In the genomic region with DNA sequence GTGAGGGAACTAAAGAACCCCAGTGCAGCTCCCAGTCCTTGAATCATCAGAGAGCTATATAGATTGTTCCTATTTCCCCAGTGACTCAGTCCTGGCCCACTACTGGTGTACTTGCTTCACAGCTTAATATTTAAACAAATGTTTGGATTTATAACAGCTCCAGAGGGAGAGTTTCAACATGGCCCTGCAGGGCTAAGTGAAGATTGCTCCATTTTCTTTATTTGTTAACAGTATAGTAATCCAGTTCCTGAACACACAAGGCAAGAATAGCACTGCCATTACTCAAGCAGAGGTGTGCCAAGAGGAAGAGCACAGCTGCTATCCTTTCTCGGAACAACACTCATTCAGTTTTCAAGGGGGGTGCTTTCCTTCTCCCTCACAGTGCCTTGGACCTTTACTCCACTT, we compare ENCODE assay signal across 10 cellular contexts. TPM values are rescaled to one million over a fixed set of nuclear protein-coding genes. Genes with fewer than 3 reads are reported as not detected.
DNase-seq lines count a peak whose midpoint lies in the region; ATAC-seq, FAIRE-seq and TF ChIP-seq lines count a peak whose summit lies in the region.
"Had no signal": no experiment of that assay in that cellular context is flagged by ENCODE, and none has a peak within 500 bp of the region (broad histone marks: within the 10 kb centered on the region; RNA-seq: fewer than 3 reads in every experiment).

No MANE protein-coding gene starts in this region.

- no peak overlapping the region for H3K4me3 Mint-ChIP-seq in activated CD8-positive, alpha-beta T cell treated with anti-CD3 and anti-CD28 coated beads for 36 hours
- H3K4me3 Mint-ChIP-seq in activated CD8-positive, alpha-beta T cell treated with anti-CD3 and anti-CD28 coated beads, Interleukin-2, amount 10 ng/mL, durations not matched to agents 7 days and 5 days = no peak overlapping the region
- H3K4me3 Mint-ChIP-seq: memory B cell had no signal

- peaks cover 90% of the 10 kb centered on the region for H3K4me1 Mint-ChIP-seq in activated CD8-positive, alpha-beta T cell treated with anti-CD3 and anti-CD28 coated beads for 36 hours (ENCODE audit: low read depth)
- peaks cover 73% of the 10 kb centered on the region for H3K4me1 Mint-ChIP-seq in activated CD8-positive, alpha-beta T cell treated with anti-CD3 and anti-CD28 coated beads, Interleukin-2, amount 10 ng/mL, durations not matched to agents 7 days and 5 days (ENCODE audit: low read depth)

- peak; percentile 5 for ATAC-seq in activated CD8-positive, alpha-beta T cell treated with anti-CD3 and anti-CD28 coated beads for 36 hours
- ATAC-seq in activated CD8-positive, alpha-beta T cell treated with anti-CD3 and anti-CD28 coated beads, Interleukin-2, amount 10 ng/mL, durations not matched to agents 7 days and 5 days = no peak
- ATAC-seq in upper lobe of left lung (ENCODE audit: low FRiP score in 2 of 2) = peak; percentile 69 to 74

- H3K4me1 ChIP-seq in adipocyte (ENCODE audit: control insufficient read depth, insufficient read depth, low read length) (peaks cover 83% of the 10 kb centered on the region), kidney (ENCODE audit: control insufficient read depth in 1 of 2, insufficient read depth in 1 of 2, low read depth in 1 of 2, low read length in 2 of 2) (peaks cover 20 to 26% of the 10 kb centered on the region in 2 donors), upper lobe of left lung (peaks cover 84 to 95% (median 87%) of the 10 kb centered on the region in 4 donors)

- H3K4me3 ChIP-seq in adipocyte (ENCODE audit: low read length) = peak overlapping the region; percentile 71
- no peak overlapping the region for H3K4me3 ChIP-seq in kidney (ENCODE audit: low read length in 2 of 2)
- no peak overlapping the region for H3K4me3 ChIP-seq in upper lobe of left lung

- CTCF ChIA-PET in activated CD8-positive, alpha-beta T cell treated with anti-CD3 and anti-CD28 coated beads for 36 hours (lab: Charles Lee) = interaction anchor here (0.7 to 2.7 kb wide), 2 partner anchors 64 to 65 kb away, joined by 3 to 7 read pairs; no protein-coding TSS in a partner anchor
- CTCF ChIA-PET in activated CD8-positive, alpha-beta T cell treated with anti-CD3 and anti-CD28 coated beads, Interleukin-2, amount 10 ng/mL, durations not matched to agents 7 days and 5 days (lab: Charles Lee) = interaction anchor here (2.4 kb wide), 1 partner anchor 64 kb away, joined by 10 read pairs; no protein-coding TSS in a partner anchor

- TF ChIP-seq POLR2A in upper lobe of left lung (IDR thresholded peaks at IDR 0.05) = no peak

- H3K36me3 Mint-ChIP-seq in activated CD8-positive, alpha-beta T cell treated with anti-CD3 and anti-CD28 coated beads for 36 hours (ENCODE audit: low read depth) = peaks cover 46% of the 10 kb centered on the region
- H3K36me3 Mint-ChIP-seq in activated CD8-positive, alpha-beta T cell treated with anti-CD3 and anti-CD28 coated beads, Interleukin-2, amount 10 ng/mL, durations not matched to agents 7 days and 5 days (ENCODE audit: low read depth) = peaks cover 61% of the 10 kb centered on the region

- peak; percentile 41 to 93 (median 82) for TF ChIP-seq EP300 in upper lobe of left lung (IDR thresholded peaks at IDR 0.05)

- no peaks in the 10 kb centered on the region for H3K9me3 Mint-ChIP-seq in activated CD8-positive, alpha-beta T cell treated with anti-CD3 and anti-CD28 coated beads for 36 hours
- no peaks in the 10 kb centered on the region for H3K9me3 Mint-ChIP-seq in activated CD8-positive, alpha-beta T cell treated with anti-CD3 and anti-CD28 coated beads, Interleukin-2, amount 10 ng/mL, durations not matched to agents 7 days and 5 days (ENCODE audit: insufficient read depth)
- H3K9me3 Mint-ChIP-seq: memory B cell had no signal

- POLR2A ChIA-PET in activated CD8-positive, alpha-beta T cell treated with anti-CD3 and anti-CD28 coated beads for 36 hours (lab: Charles Lee) = interaction anchor here (3.7 kb wide), 1 partner anchor 54 kb away, joined by 19 read pairs; a partner anchor contains a TSS
- POLR2A ChIA-PET in activated CD8-positive, alpha-beta T cell treated with anti-CD3 and anti-CD28 coated beads, Interleukin-2, amount 10 ng/mL, durations not matched to agents 7 days and 5 days (lab: Charles Lee) = interaction anchor here (2.8 kb wide), 1 partner anchor 54 kb away, joined by 11 read pairs; a partner anchor contains a TSS

- no peak for FAIRE-seq in kidney (lab: Jason Lieb, UNC)

- DNase-seq in activated CD8-positive, alpha-beta T cell treated with anti-CD3 and anti-CD28 coated beads for 36 hours = no peak
- no peak for DNase-seq in activated CD8-positive, alpha-beta T cell treated with anti-CD3 and anti-CD28 coated beads, Interleukin-2, amount 10 ng/mL, durations not matched to agents 7 days and 5 days
- peak; percentile 89 for DNase-seq in adipocyte (ENCODE audit: low read depth)
- DNase-seq in kidney = no peak
- peak in 1 of 2 donors; percentile 75 for DNase-seq in upper lobe of left lung
- no peak for DNase-seq in KG1 (lab: John Stamatoyannopoulos, UW)
- DNase-seq in stimulated activated naive CD4-positive, alpha-beta T cell (lab: John Stamatoyannopoulos, UW) = no peak
- no peak for DNase-seq in stimulated activated CD4-positive, alpha-beta T cell treated with anti-CD3 and anti-CD28 coated beads, Interleukin-15, amount 100 ng/mL, for 24 hours
- DNase-seq: WERI-Rb-1 had no signal

- intact Hi-C loops in activated CD8-positive, alpha-beta T cell treated with anti-CD3 and anti-CD28 coated beads for 36 hours (cut with micrococcal nuclease) = no loop called here
- intact Hi-C loops in kidney (cut with DNase I) = no loop called here

- H3K36me3 ChIP-seq in adipocyte (ENCODE audit: control insufficient read depth, insufficient read depth, low read length, severe bottlenecking) = no peaks in the 10 kb centered on the region
- H3K36me3 ChIP-seq in kidney (ENCODE audit: control insufficient read depth in 1 of 2, insufficient read depth in 2 of 2, low read length in 2 of 2) = no peaks in the 10 kb centered on the region
- H3K36me3 ChIP-seq in upper lobe of left lung = no peaks in the 10 kb centered on the region
- H3K36me3 ChIP-seq: WERI-Rb-1 had no signal

- no peaks in the 10 kb centered on the region for H3K27me3 Mint-ChIP-seq in activated CD8-positive, alpha-beta T cell treated with anti-CD3 and anti-CD28 coated beads for 36 hours
- no peaks in the 10 kb centered on the region for H3K27me3 Mint-ChIP-seq in activated CD8-positive, alpha-beta T cell treated with anti-CD3 and anti-CD28 coated beads, Interleukin-2, amount 10 ng/mL, durations not matched to agents 7 days and 5 days (ENCODE audit: low read depth)
- H3K27me3 Mint-ChIP-seq: memory B cell had no signal

- H3K27me3 ChIP-seq in adipocyte (replicated peaks; ENCODE audit: control insufficient read depth, insufficient read depth, low read length) (no peaks in the 10 kb centered on the region), upper lobe of left lung (no peaks in the 10 kb centered on the region)

- peak overlapping the region; percentile 82 for H3K9ac ChIP-seq in adipocyte (ENCODE audit: low read length)
- no peak overlapping the region for H3K9ac ChIP-seq in kidney (ENCODE audit: low read length in 2 of 2)

- WGBS in upper lobe of left lung, 2 donors = 11 to 12% methylated on average over 1 of the region's 1 CpG

- H3K27ac Mint-ChIP-seq in activated CD8-positive, alpha-beta T cell treated with anti-CD3 and anti-CD28 coated beads for 36 hours = no peak overlapping the region
- H3K27ac Mint-ChIP-seq in activated CD8-positive, alpha-beta T cell treated with anti-CD3 and anti-CD28 coated beads, Interleukin-2, amount 10 ng/mL, durations not matched to agents 7 days and 5 days = no peak overlapping the region
- H3K27ac Mint-ChIP-seq: memory B cell had no signal

- H3K9me3 ChIP-seq in adipocyte (ENCODE audit: control insufficient read depth, low read length) = no peaks in the 10 kb centered on the region
- no peaks in the 10 kb centered on the region for H3K9me3 ChIP-seq in kidney (ENCODE audit: control insufficient read depth in 1 of 2, low read length in 2 of 2)
- no peaks in the 10 kb centered on the region for H3K9me3 ChIP-seq in upper lobe of left lung

- no peak for TF ChIP-seq CTCF in activated CD8-positive, alpha-beta T cell treated with anti-CD3 and anti-CD28 coated beads for 36 hours (IDR thresholded peaks at IDR 0.05)
- TF ChIP-seq CTCF in kidney (IDR thresholded peaks at IDR 0.05; ENCODE audit: borderline replicate concordance, extremely low read depth, insufficient read depth) (peak; percentile 7), upper lobe of left lung (IDR thresholded peaks at IDR 0.05) (peak in 2 of 6 experiments; percentile 21 to 43)

- H3K27ac ChIP-seq in kidney (ENCODE audit: low read depth in 2 of 2, low read length in 2 of 2) (peak overlapping the region; percentile 32 to 58), upper lobe of left lung (peak overlapping the region; percentile 72 to 97 (median 82))
- H3K27ac ChIP-seq: WERI-Rb-1 had no signal

RNA-seq across cellular contexts. Expression of a gene that starts 6.5 kb away (rescaled TPM):
- total RNA-seq in activated CD8-positive, alpha-beta T cell treated with anti-CD3 and anti-CD28 coated beads for 36 hours = 10 to 100 TPM; 84.3 to 87.3 TPM
- total RNA-seq in activated CD8-positive, alpha-beta T cell treated with anti-CD3 and anti-CD28 coated beads, Interleukin-2, amount 10 ng/mL, durations not matched to agents 7 days and 5 days = 10 to 100 TPM; 75.8 to 79.6 TPM
- total RNA-seq in kidney (67.5 TPM), upper lobe of left lung (100 to 1,000 TPM in 4 of 6 donors, 10 to 100 TPM in 2; 74.7 to 181 (median 110) TPM)
- polyA plus RNA-seq in kidney (ENCODE audit: insufficient read depth, low read depth, low replicate concordance) = 43.4 TPM

RNA-seq across cellular contexts. Expression of a gene that starts 54.2 kb away (rescaled TPM):
- total RNA-seq in activated CD8-positive, alpha-beta T cell treated with anti-CD3 and anti-CD28 coated beads for 36 hours = 10 to 100 TPM; 43.3 to 46.9 TPM
- 10 to 100 TPM; 32.9 to 35.2 TPM for total RNA-seq in activated CD8-positive, alpha-beta T cell treated with anti-CD3 and anti-CD28 coated beads, Interleukin-2, amount 10 ng/mL, durations not matched to agents 7 days and 5 days
- total RNA-seq in kidney = 35.0 TPM
- 14.8 TPM for polyA plus RNA-seq in kidney (ENCODE audit: insufficient read depth, low read depth, low replicate concordance)
- total RNA-seq in upper lobe of left lung = 10 to 100 TPM; 20.9 to 51.6 (median 36.9) TPM
